In genomic region chr7:130904031-130904757, GRCh38 we compare ENCODE assay signal across 9 cellular contexts.
DNase-seq lines count a peak whose midpoint lies in the region; ATAC-seq and TF ChIP-seq lines count a peak whose summit lies in the region.
"Had no signal": no experiment of that assay in that cellular context is flagged by ENCODE, and none has a peak within 500 bp of the region (broad histone marks: within the 10 kb centered on the region; RNA-seq: fewer than 3 reads in every experiment).

No MANE protein-coding gene starts in this region.

- no peak for DNase-seq in activated CD4-positive, alpha-beta T cell treated with anti-CD3 and anti-CD28 coated beads for 36 hours
- DNase-seq in activated CD4-positive, alpha-beta T cell treated with anti-CD3 and anti-CD28 coated beads, Interleukin-2, amount 50 U/mL, for 4 hours: no peak
- DNase-seq in adipocyte (ENCODE audit: low read depth): peak; percentile 87
- DNase-seq in immature natural killer cell: no peak
- DNase-seq in tibial artery: no peak
- DNase-seq in NCI-H1092 (lab: John Stamatoyannopoulos, UW): no peak
- DNase-seq in H7: no peak
- DNase-seq: DND-41 had no signal

- H3K9me3 Mint-ChIP-seq in activated CD4-positive, alpha-beta T cell treated with anti-CD3 and anti-CD28 coated beads for 36 hours (ENCODE audit: low read depth): no peaks in the 10 kb centered on the region
- no peaks in the 10 kb centered on the region for H3K9me3 Mint-ChIP-seq in immature natural killer cell

- H3K9me3 ChIP-seq in adipocyte (ENCODE audit: control insufficient read depth, low read length): no peaks in the 10 kb centered on the region
- no peaks in the 10 kb centered on the region for H3K9me3 ChIP-seq in tibial artery

- peaks cover 78% of the 10 kb centered on the region for H3K4me1 ChIP-seq in adipocyte (ENCODE audit: control insufficient read depth, insufficient read depth, low read length)
- peaks cover 0 to 64% (median 49%) of the 10 kb centered on the region in 4 donors for H3K4me1 ChIP-seq in tibial artery

- peak; percentile 31 for ATAC-seq in activated CD4-positive, alpha-beta T cell treated with anti-CD3 and anti-CD28 coated beads for 36 hours
- no peak for ATAC-seq in GM18861 (IDR thresholded peaks at IDR 0.05; ENCODE audit: unreplicated experiment)

- peaks cover 59% of the 10 kb centered on the region for H3K36me3 ChIP-seq in adipocyte (ENCODE audit: control insufficient read depth, insufficient read depth, low read length, severe bottlenecking)
- H3K36me3 ChIP-seq in tibial artery: peaks cover 0 to 9% (median 0%) of the 10 kb centered on the region in 3 donors
- H3K36me3 ChIP-seq in H7 (replicated peaks; ENCODE audit: control insufficient read depth, insufficient read depth, low read length): no peaks in the 10 kb centered on the region

- H3K27me3 Mint-ChIP-seq in activated CD4-positive, alpha-beta T cell treated with anti-CD3 and anti-CD28 coated beads for 36 hours: no peaks in the 10 kb centered on the region
- H3K27me3 Mint-ChIP-seq in immature natural killer cell (ENCODE audit: low read depth in 3 of 3): peaks cover 4 to 24% (median 5%) of the 10 kb centered on the region in 3 donors

- peaks cover 89% of the 10 kb centered on the region for H3K36me3 Mint-ChIP-seq in activated CD4-positive, alpha-beta T cell treated with anti-CD3 and anti-CD28 coated beads for 36 hours (ENCODE audit: low read depth)
- peaks cover 4 to 17% (median 7%) of the 10 kb centered on the region in 3 donors for H3K36me3 Mint-ChIP-seq in immature natural killer cell

- CTCF ChIA-PET in activated CD4-positive, alpha-beta T cell treated with anti-CD3 and anti-CD28 coated beads for 36 hours (lab: Charles Lee): interaction anchor here (0.7 to 2.6 kb wide), 5 partner anchors 9 to 93 kb away, joined by 3 to 12 read pairs (median 3); no protein-coding TSS in a partner anchor

- peak overlapping the region; percentile 37 for H3K4me3 Mint-ChIP-seq in activated CD4-positive, alpha-beta T cell treated with anti-CD3 and anti-CD28 coated beads for 36 hours
- peak overlapping the region in 1 of 5 donors; percentile 50 for H3K4me3 Mint-ChIP-seq in immature natural killer cell

- peak overlapping the region; percentile 57 to 66 for H3K27ac ChIP-seq in tibial artery

- intact Hi-C loops in activated CD4-positive, alpha-beta T cell treated with anti-CD3 and anti-CD28 coated beads for 36 hours (cut with DNase I, micrococcal nuclease): no loop called here
- intact Hi-C loops in tibial artery (cut with DNase I; ENCODE audit: low total_unique reads): no loop called here

- H3K4me1 Mint-ChIP-seq in activated CD4-positive, alpha-beta T cell treated with anti-CD3 and anti-CD28 coated beads for 36 hours: peaks cover 89% of the 10 kb centered on the region
- H3K4me1 Mint-ChIP-seq in immature natural killer cell: peaks cover 55 to 76% of the 10 kb centered on the region in 2 donors

- TF ChIP-seq CTCF in tibial artery (IDR thresholded peaks at IDR 0.05): no peak

- POLR2A ChIA-PET in activated CD4-positive, alpha-beta T cell treated with anti-CD3 and anti-CD28 coated beads for 36 hours (lab: Charles Lee): interaction anchor here (0.5 to 2.1 kb wide), 9 partner anchors 10 to 332 kb away, joined by 3 to 22 read pairs (median 3); no protein-coding TSS in a partner anchor

- H3K27me3 ChIP-seq in adipocyte (replicated peaks; ENCODE audit: control insufficient read depth, insufficient read depth, low read length) (no peaks in the 10 kb centered on the region), tibial artery (no peaks in the 10 kb centered on the region), H7 (ENCODE audit: control insufficient read depth, insufficient read depth, low read length) (no peaks in the 10 kb centered on the region)

- peak overlapping the region; percentile 66 for H3K4me3 ChIP-seq in adipocyte (ENCODE audit: low read length)
- no peak overlapping the region for H3K4me3 ChIP-seq in tibial artery
- no peak overlapping the region for H3K4me3 ChIP-seq in H7 (ENCODE audit: insufficient read depth, low read depth, low read length)

- H3K27ac Mint-ChIP-seq in activated CD4-positive, alpha-beta T cell treated with anti-CD3 and anti-CD28 coated beads for 36 hours: peak overlapping the region; percentile 87
- peak overlapping the region in 5 of 6 donors; percentile 11 to 89 (median 68) for H3K27ac Mint-ChIP-seq in immature natural killer cell

- peak overlapping the region; percentile 81 for H3K9ac ChIP-seq in adipocyte (ENCODE audit: low read length)
